15 cellular contexts compared by ENCODE assay signal in genomic region chr1:16120940-16121410, GRCh38. TPM values are rescaled to one million over a fixed set of nuclear protein-coding genes. Genes with fewer than 3 reads are reported as not detected.
DNase-seq lines count a peak whose midpoint lies in the region; ATAC-seq, FAIRE-seq and TF ChIP-seq lines count a peak whose summit lies in the region.
"Had no signal": no experiment of that assay in that cellular context is flagged by ENCODE, and none has a peak within 500 bp of the region (broad histone marks: within the 10 kb centered on the region; RNA-seq: fewer than 3 reads in every experiment).

No MANE protein-coding gene starts in this region.

- TF ChIP-seq POLR2A in IMR-90 (IDR thresholded peaks at IDR 0.05; ENCODE audit: low read depth, low read length), result no peak

- H2AFZ ChIP-seq in IMR-90 (replicated peaks; ENCODE audit: low read length, poor library complexity) (no peak overlapping the region), neural progenitor cell (replicated peaks) (no peak overlapping the region)

- no peak overlapping the region for H3K9ac ChIP-seq in IMR-90 (ENCODE audit: low read depth, low read length)
- H3K9ac ChIP-seq in neural progenitor cell, result no peak overlapping the region

- H2BK120ac ChIP-seq in IMR-90 (ENCODE audit: low read depth, low read length), result no peak overlapping the region

- peaks cover 32% of the 10 kb centered on the region for H4K20me1 ChIP-seq in IMR-90 (ENCODE audit: insufficient read depth, low read length)
- H4K20me1 ChIP-seq in neural progenitor cell (ENCODE audit: low read depth), result peaks cover 4% of the 10 kb centered on the region

- H2BK5ac ChIP-seq in IMR-90 (ENCODE audit: low read depth, low read length, poor library complexity, severe bottlenecking), result no peak overlapping the region

- no peaks in the 10 kb centered on the region for H3K9me3 ChIP-seq in IMR-90 (ENCODE audit: control insufficient read depth, insufficient read depth, low read length)
- H3K9me3 ChIP-seq in neural progenitor cell (ENCODE audit: low read depth), result no peaks in the 10 kb centered on the region
- H3K9me3 ChIP-seq: gastroesophageal sphincter had no signal

- H3K4me3 Mint-ChIP-seq in neural progenitor cell, result no peak overlapping the region
- H3K4me3 Mint-ChIP-seq in activated CD4-positive, alpha-beta T cell treated with anti-CD3 and anti-CD28 coated beads for 36 hours, result no peak overlapping the region

- no peak overlapping the region for H2BK20ac ChIP-seq in IMR-90 (ENCODE audit: low read depth, low read length)

- TF ChIP-seq CTCF in IMR-90 (conservative IDR thresholded peaks at IDR 0.05; ENCODE audit: low read depth, low read length), result no peak
- TF ChIP-seq CTCF in neural progenitor cell (IDR thresholded peaks at IDR 0.05), result no peak

- H3K4me3 ChIP-seq in IMR-90 (ENCODE audit: insufficient read depth, low read depth, low read length) (no peak overlapping the region), neural progenitor cell (no peak overlapping the region)
- H3K4me3 ChIP-seq: gastroesophageal sphincter, GM12878 had no signal

- intact Hi-C loops in IMR-90 (cut with micrococcal nuclease), result no loop called here
- intact Hi-C loops in activated CD4-positive, alpha-beta T cell treated with anti-CD3 and anti-CD28 coated beads for 36 hours (cut with DNase I, micrococcal nuclease), result no loop called here

- no peak overlapping the region for H3K18ac ChIP-seq in IMR-90 (ENCODE audit: low read depth, low read length)

- peaks cover 13% of the 10 kb centered on the region for H3K9me1 ChIP-seq in IMR-90 (ENCODE audit: insufficient read depth, low read length)

- H3K27ac ChIP-seq in IMR-90 (ENCODE audit: insufficient read depth, low read length), result no peak overlapping the region
- H3K27ac ChIP-seq in neural progenitor cell, result no peak overlapping the region
- H3K27ac ChIP-seq: gastroesophageal sphincter, HL-60 had no signal

- no CpG with 5 or more reads among the region's 4 CpGs for WGBS in IMR-90 (ENCODE audit: extremely low coverage in 2 of 2, insufficient read length in 1 of 2), 2 experiments

- peaks cover 13% of the 10 kb centered on the region for H3K4me1 ChIP-seq in IMR-90 (ENCODE audit: control insufficient read depth, insufficient read depth, low read length)
- peaks cover 44% of the 10 kb centered on the region for H3K4me1 ChIP-seq in neural progenitor cell

- no peak overlapping the region for H2BK15ac ChIP-seq in IMR-90 (ENCODE audit: low read depth, low read length)

- H3F3A ChIP-seq in neural progenitor cell (ENCODE audit: low read depth), result peaks cover 32% of the 10 kb centered on the region

- H2AK9ac ChIP-seq in IMR-90 (replicated peaks; ENCODE audit: low read depth, low read length, poor library complexity), result no peak overlapping the region

- H3K23ac ChIP-seq in IMR-90 (ENCODE audit: low read depth, low read length), result no peak overlapping the region

- H3K4me1 Mint-ChIP-seq in neural progenitor cell, result peaks cover 69% of the 10 kb centered on the region
- peaks cover 8% of the 10 kb centered on the region for H3K4me1 Mint-ChIP-seq in activated CD4-positive, alpha-beta T cell treated with anti-CD3 and anti-CD28 coated beads for 36 hours

- peaks cover 6 to 28% of the 10 kb centered on the region in 2 experiments for H3K79me1 ChIP-seq in IMR-90 (ENCODE audit: low read depth in 1 of 2, low read length in 2 of 2)

- peak; percentile 4 for FAIRE-seq in endometrium (lab: Jason Lieb, UNC)
- FAIRE-seq: GM12878, islet of Langerhans had no signal

- peaks cover 12% of the 10 kb centered on the region for H3K27me3 Mint-ChIP-seq in neural progenitor cell (ENCODE audit: insufficient read depth, low read depth)
- no peaks in the 10 kb centered on the region for H3K27me3 Mint-ChIP-seq in activated CD4-positive, alpha-beta T cell treated with anti-CD3 and anti-CD28 coated beads for 36 hours

- in situ Hi-C loops in IMR-90 (cut with MboI; ENCODE audit: low sequenced_read_pairs), result no loop called here

- dilution Hi-C loops in IMR-90 (cut with HindIII; ENCODE audit: low sequenced_read_pairs, unreplicated experiment), result no loop called here

- CTCF ChIA-PET in IMR-90 (lab: Yijun Ruan, JAX), result interaction anchor here (0.7 kb wide), 1 partner anchor 503 kb away, joined by 5 read pairs; no protein-coding TSS in a partner anchor
- CTCF ChIA-PET in activated CD4-positive, alpha-beta T cell treated with anti-CD3 and anti-CD28 coated beads for 36 hours (lab: Charles Lee), result interaction anchor here (0.7 kb wide), 1 partner anchor 96 kb away, joined by 3 read pairs; no protein-coding TSS in a partner anchor

- no peak for TF ChIP-seq RAD21 in IMR-90 (IDR thresholded peaks at IDR 0.05; ENCODE audit: low read length)

- no peaks in the 10 kb centered on the region for H3K9me3 Mint-ChIP-seq in neural progenitor cell
- H3K9me3 Mint-ChIP-seq in activated CD4-positive, alpha-beta T cell treated with anti-CD3 and anti-CD28 coated beads for 36 hours (ENCODE audit: low read depth), result no peaks in the 10 kb centered on the region

- H3K27me3 ChIP-seq in IMR-90 (ENCODE audit: control insufficient read depth, insufficient read depth, low read length) (no peaks in the 10 kb centered on the region), neural progenitor cell (no peaks in the 10 kb centered on the region)
- H3K27me3 ChIP-seq: gastroesophageal sphincter had no signal

- no peak for ATAC-seq in IMR-90 (ENCODE audit: low read depth)
- no peak for ATAC-seq in activated CD4-positive, alpha-beta T cell treated with anti-CD3 and anti-CD28 coated beads for 36 hours
- ATAC-seq: gastroesophageal sphincter, GM12878, right cardiac atrium had no signal

- no peak overlapping the region for H3K27ac Mint-ChIP-seq in neural progenitor cell
- H3K27ac Mint-ChIP-seq in activated CD4-positive, alpha-beta T cell treated with anti-CD3 and anti-CD28 coated beads for 36 hours, result no peak overlapping the region

- H2AK5ac ChIP-seq in IMR-90 (ENCODE audit: low read depth, low read length), result peak overlapping the region; percentile 20; the same call in 1 of the 2 replicates

- H3K56ac ChIP-seq in IMR-90 (ENCODE audit: extremely low read depth, insufficient read depth, low read length), result no peak overlapping the region

- no peak overlapping the region for H4K8ac ChIP-seq in IMR-90 (ENCODE audit: low read depth in 2 of 2, low read length in 2 of 2)

- H3K79me2 ChIP-seq in neural progenitor cell (ENCODE audit: low read depth), result no peaks in the 10 kb centered on the region

- no peak overlapping the region for H3K4me2 ChIP-seq in IMR-90 (ENCODE audit: low read depth, low read length)
- H3K4me2 ChIP-seq in neural progenitor cell, result no peak overlapping the region

- H4K91ac ChIP-seq in IMR-90 (ENCODE audit: insufficient read depth, low read depth, low read length), result no peak overlapping the region

- H4K5ac ChIP-seq in IMR-90 (ENCODE audit: low read depth, low read length), result no peak overlapping the region

- H3K14ac ChIP-seq in IMR-90 (replicated peaks; ENCODE audit: low read depth, low read length), result no peak overlapping the region; the same call in 1 of the 2 replicates

- no TSS peak for BruUV-seq in IMR-90 (replicated peaks; lab: Mats Ljungman, UMichigan)

- H3K36me3 ChIP-seq in IMR-90 (ENCODE audit: control insufficient read depth, insufficient read depth, low read length) (peaks cover 21% of the 10 kb centered on the region), neural progenitor cell (no peaks in the 10 kb centered on the region)

- peak; percentile 2 for DNase-seq in 8988T
- DNase-seq in IMR-90, result no peak
- DNase-seq in NCI-H69 (lab: John Stamatoyannopoulos, UW), result peak; percentile 87
- DNase-seq in cerebellum (ENCODE audit: low spot score), result no peak
- no peak for DNase-seq in neural progenitor cell (ENCODE audit: low spot score)
- no peak for DNase-seq in activated CD4-positive, alpha-beta T cell treated with anti-CD3 and anti-CD28 coated beads for 36 hours
- DNase-seq in stimulated activated CD4-positive, alpha-beta T cell treated with anti-CD3 and anti-CD28 coated beads, Interleukin-1b, Interleukin-23, amount 100 ng/mL, for 48 hours, result no peak
- DNase-seq: activated T-cell treated with anti-CD3 and anti-CD28 coated beads, Interleukin-2, amount 50 U/mL, for 1 hour; stimulated activated naive CD4-positive, alpha-beta T cell treated with Interleukin-2 at 50 U/mL for 16 hours had no signal

- no peak overlapping the region for H3K4ac ChIP-seq in IMR-90 (ENCODE audit: low read depth, low read length)

- peaks cover 11% of the 10 kb centered on the region for H3K36me3 Mint-ChIP-seq in neural progenitor cell
- no peaks in the 10 kb centered on the region for H3K36me3 Mint-ChIP-seq in activated CD4-positive, alpha-beta T cell treated with anti-CD3 and anti-CD28 coated beads for 36 hours (ENCODE audit: low read depth)

- POLR2A ChIA-PET in IMR-90 (lab: Charles Lee; ENCODE audit: unreplicated experiment), result interaction anchor here (0.6 to 0.7 kb wide), 2 partner anchors 8 to 22 kb away, joined by 4 to 8 read pairs; no protein-coding TSS in a partner anchor
- POLR2A ChIA-PET in activated CD4-positive, alpha-beta T cell treated with anti-CD3 and anti-CD28 coated beads for 36 hours (lab: Charles Lee), result no interaction called here

TF ChIP-seq in IMR-90, 13 proteins besides CTCF, POLR2A, EP300 and RAD21:
- TF ChIP-seq MAZ (IDR thresholded peaks at IDR 0.05; ENCODE audit: borderline replicate concordance, low read depth, low read length) (no peak), MXI1 (IDR thresholded peaks at IDR 0.05; ENCODE audit: borderline replicate concordance, low read depth, low read length) (no peak), CHD1 (IDR thresholded peaks at IDR 0.05; ENCODE audit: low read depth, low read length) (no peak), NFE2L2 (IDR thresholded peaks at IDR 0.05; ENCODE audit: low read depth, low read length) (no peak), RFX5 (IDR thresholded peaks at IDR 0.05; ENCODE audit: low read depth, low read length) (no peak), RCOR1 (IDR thresholded peaks at IDR 0.05; ENCODE audit: insufficient replicate concordance, low read length) (no peak), CEBPB (IDR thresholded peaks at IDR 0.05; ENCODE audit: low read depth, low read length) (no peak), FOS (IDR thresholded peaks at IDR 0.05; ENCODE audit: low read depth, low read length) (no peak)

RNA-seq across cellular contexts. Expression of gene EPHA2, which starts 34.9 kb away (rescaled TPM):
- total RNA-seq in IMR-90 (2012; rRNA removed) (22.5 and 24.0 TPM in 2 replicates), cerebellum (2.3 TPM), neural progenitor cell (ENCODE audit: low replicate concordance) (14.9 and 40.9 TPM in 2 replicates)
- 72.6 and 82.5 TPM in 2 replicates for polyA plus RNA-seq in IMR-90 (2012; rRNA removed)
- polyA plus RNA-seq in IMR-90 (2012; cell fraction: cytosol; rRNA removed), result 65.8 and 89.5 TPM in 2 replicates
- polyA plus RNA-seq in IMR-90 (2012; cell fraction: nucleus; rRNA removed; ENCODE audit: low replicate concordance), result 96.5 and 215 TPM in 2 replicates
- total RNA-seq in activated CD4-positive, alpha-beta T cell treated with anti-CD3 and anti-CD28 coated beads for 36 hours, result under 1 TPM; 0.19 to 0.21 TPM

RNA-seq across cellular contexts. Expression of gene FAM131C, which starts 47.5 kb away (rescaled TPM):
- 0.18 and 0.28 TPM in 2 replicates for total RNA-seq in IMR-90 (2012; rRNA removed)
- 0.56 and 1.0 TPM in 2 replicates for polyA plus RNA-seq in IMR-90 (2012; rRNA removed)
- 0.57 and 1.4 TPM in 2 replicates for polyA plus RNA-seq in IMR-90 (2012; cell fraction: cytosol; rRNA removed)
- polyA plus RNA-seq in IMR-90 (2012; cell fraction: nucleus; rRNA removed; ENCODE audit: low replicate concordance), result 0.32 and 0.89 TPM in 2 replicates
- total RNA-seq in cerebellum, result 1.8 TPM
- total RNA-seq in neural progenitor cell (ENCODE audit: low replicate concordance), result 0.13 and 2.6 TPM in 2 replicates
- under 1 TPM; 0.09 to 0.23 TPM for total RNA-seq in activated CD4-positive, alpha-beta T cell treated with anti-CD3 and anti-CD28 coated beads for 36 hours
- total RNA-seq: gastroesophageal sphincter, GM12878 had no signal

Comparison
In these comparisons a context has a peak if more than half of its experiments do, and no peak if none do; other contexts are left out.
1. DNase-seq: peak in 8988T (single experiment) and NCI-H69 (single experiment); none in IMR-90 (single experiment), cerebellum (single experiment), neural progenitor cell (single experiment), activated CD4-positive, alpha-beta T cell treated with anti-CD3 and anti-CD28 coated beads for 36 hours (single experiment) and stimulated activated CD4-positive, alpha-beta T cell treated with anti-CD3 and anti-CD28 coated beads, Interleukin-1b, Interleukin-23, amount 100 ng/mL, for 48 hours (single experiment).